Comparison of ENCODE assay signal across 8 cellular contexts in the genomic region with DNA sequence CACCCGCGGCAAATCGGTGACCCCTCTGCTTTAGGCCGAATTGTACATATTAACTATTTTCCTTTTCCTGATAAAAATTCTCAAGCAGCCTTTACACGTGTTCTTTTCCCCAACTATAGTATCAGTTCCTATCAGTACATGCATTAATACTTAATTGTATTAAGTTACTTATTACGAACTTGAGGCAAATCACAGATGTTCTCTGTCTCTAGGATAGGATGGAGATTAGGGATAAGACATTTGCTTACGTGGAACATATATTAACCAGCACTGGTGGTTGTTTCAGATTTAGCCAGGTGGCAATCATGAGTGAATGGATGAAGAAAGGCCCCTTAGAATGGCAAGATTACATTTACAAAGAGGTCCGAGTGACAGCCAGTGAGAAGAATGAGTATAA. TPM values are rescaled to one million over a fixed set of nuclear protein-coding genes. Genes with fewer than 3 reads are reported as not detected.
DNase-seq lines count a peak whose midpoint lies in the region; ATAC-seq and TF ChIP-seq lines count a peak whose summit lies in the region.

No MANE protein-coding gene starts in this region.

- H3K27me3 ChIP-seq in kidney epithelial cell (ENCODE audit: control insufficient read depth, insufficient read depth, low read length) (no peaks in the 10 kb centered on the region), thymus (ENCODE audit: control insufficient read depth, insufficient read depth) (peaks cover 4% of the 10 kb centered on the region)

- peak overlapping the region; percentile 93 for H3K27ac Mint-ChIP-seq in activated CD4-positive, alpha-beta T cell treated with anti-CD3 and anti-CD28 coated beads, Interleukin-2, amount 10 ng/mL, durations not matched to agents 7 days and 5 days
- H3K27ac Mint-ChIP-seq in activated T-helper 17 cell treated with anti-CD3 and anti-CD28 coated beads, Interleukin-2, amount 50 U/mL, for 72 hours, result peak overlapping the region; percentile 94

- no peak for ATAC-seq in activated T-helper 17 cell treated with anti-CD3 and anti-CD28 coated beads, Interleukin-2, amount 50 U/mL, for 72 hours (replicated peaks)
- ATAC-seq in GM18858 (IDR thresholded peaks at IDR 0.05; ENCODE audit: unreplicated experiment), result no peak

- H3K36me3 Mint-ChIP-seq in activated CD4-positive, alpha-beta T cell treated with anti-CD3 and anti-CD28 coated beads, Interleukin-2, amount 10 ng/mL, durations not matched to agents 7 days and 5 days (ENCODE audit: low read depth), result peaks cover 16% of the 10 kb centered on the region
- H3K36me3 Mint-ChIP-seq in activated T-helper 17 cell treated with anti-CD3 and anti-CD28 coated beads, Interleukin-2, amount 50 U/mL, for 72 hours (ENCODE audit: low read depth), result peaks cover 27% of the 10 kb centered on the region

- no peaks in the 10 kb centered on the region for H3K9me3 Mint-ChIP-seq in activated CD4-positive, alpha-beta T cell treated with anti-CD3 and anti-CD28 coated beads, Interleukin-2, amount 10 ng/mL, durations not matched to agents 7 days and 5 days
- no peaks in the 10 kb centered on the region for H3K9me3 Mint-ChIP-seq in activated T-helper 17 cell treated with anti-CD3 and anti-CD28 coated beads, Interleukin-2, amount 50 U/mL, for 72 hours

- no peak overlapping the region for H3K27ac ChIP-seq in thymus (ENCODE audit: low read depth)

- H3K27me3 Mint-ChIP-seq in activated CD4-positive, alpha-beta T cell treated with anti-CD3 and anti-CD28 coated beads, Interleukin-2, amount 10 ng/mL, durations not matched to agents 7 days and 5 days, result peaks cover 13% of the 10 kb centered on the region
- H3K27me3 Mint-ChIP-seq in activated T-helper 17 cell treated with anti-CD3 and anti-CD28 coated beads, Interleukin-2, amount 50 U/mL, for 72 hours, result peaks cover 7% of the 10 kb centered on the region

- no peak for DNase-seq in activated CD4-positive, alpha-beta T cell treated with anti-CD3 and anti-CD28 coated beads, Interleukin-2, amount 10 ng/mL, durations not matched to agents 7 days and 5 days
- DNase-seq in activated CD4-positive, alpha-beta T cell treated with anti-CD3 and anti-CD28 coated beads, Interleukin-2, amount 50 U/mL, for 48 hours, result no peak
- no peak for DNase-seq in kidney epithelial cell (ENCODE audit: low read depth)
- no peak for DNase-seq in T-helper 9 cell
- DNase-seq in CD1c-positive myeloid dendritic cell (ENCODE audit: extremely low spot score), result no peak

- peak overlapping the region; percentile 95 for H3K4me3 Mint-ChIP-seq in activated CD4-positive, alpha-beta T cell treated with anti-CD3 and anti-CD28 coated beads, Interleukin-2, amount 10 ng/mL, durations not matched to agents 7 days and 5 days
- peak overlapping the region; percentile 95 for H3K4me3 Mint-ChIP-seq in activated T-helper 17 cell treated with anti-CD3 and anti-CD28 coated beads, Interleukin-2, amount 50 U/mL, for 72 hours

- CTCF ChIA-PET in activated CD4-positive, alpha-beta T cell treated with anti-CD3 and anti-CD28 coated beads, Interleukin-2, amount 10 ng/mL, durations not matched to agents 7 days and 5 days (lab: Charles Lee), result interaction anchor here (0.5 kb wide), 1 partner anchor 39 kb away, joined by 3 read pairs; no protein-coding TSS in a partner anchor

- TF ChIP-seq CTCF in kidney epithelial cell (IDR thresholded peaks at IDR 0.05; ENCODE audit: insufficient read depth, low read length, poor library complexity, severe bottlenecking), result no peak

- H3K36me3 ChIP-seq in kidney epithelial cell (ENCODE audit: control insufficient read depth, insufficient read depth, low read length) (no peaks in the 10 kb centered on the region), thymus (ENCODE audit: control insufficient read depth, insufficient read depth) (peaks cover 3% of the 10 kb centered on the region)

- POLR2A ChIA-PET in activated CD4-positive, alpha-beta T cell treated with anti-CD3 and anti-CD28 coated beads, Interleukin-2, amount 10 ng/mL, durations not matched to agents 7 days and 5 days (lab: Charles Lee), result no interaction called here

- no peaks in the 10 kb centered on the region for H3K9me3 ChIP-seq in thymus (ENCODE audit: control insufficient read depth)

- H3K4me1 ChIP-seq in thymus (ENCODE audit: control insufficient read depth, insufficient read depth, low read length), result peaks cover 8% of the 10 kb centered on the region

- H3K4me3 ChIP-seq in kidney epithelial cell (ENCODE audit: low read depth, low read length), result peak overlapping the region; percentile 54
- peak overlapping the region; percentile 50 for H3K4me3 ChIP-seq in thymus (ENCODE audit: low read length)

- peaks cover 21% of the 10 kb centered on the region for H3K4me1 Mint-ChIP-seq in activated CD4-positive, alpha-beta T cell treated with anti-CD3 and anti-CD28 coated beads, Interleukin-2, amount 10 ng/mL, durations not matched to agents 7 days and 5 days
- H3K4me1 Mint-ChIP-seq in activated T-helper 17 cell treated with anti-CD3 and anti-CD28 coated beads, Interleukin-2, amount 50 U/mL, for 72 hours, result no peaks in the 10 kb centered on the region

- 29% methylated on average over 8 of the region's 8 CpGs for WGBS in thymus

RNA-seq across cellular contexts. Expression of gene GEMIN6, which starts 0.7 kb away (rescaled TPM):
- total RNA-seq in activated CD4-positive, alpha-beta T cell treated with anti-CD3 and anti-CD28 coated beads, Interleukin-2, amount 10 ng/mL, durations not matched to agents 7 days and 5 days, result 10 to 100 TPM; 17.5 to 18.6 TPM
- total RNA-seq in activated T-helper 17 cell treated with anti-CD3 and anti-CD28 coated beads, Interleukin-2, amount 50 U/mL, for 72 hours, result 10 to 100 TPM; 18.6 to 28.4 TPM
- total RNA-seq in kidney epithelial cell, result 3.7 and 7.1 TPM in 2 replicates
- polyA plus RNA-seq in thymus, result 13.0 TPM

RNA-seq across cellular contexts. Expression of gene SRSF7, which starts 27.5 kb away (rescaled TPM):
- 100 to 1,000 TPM; 225 to 272 TPM for total RNA-seq in activated CD4-positive, alpha-beta T cell treated with anti-CD3 and anti-CD28 coated beads, Interleukin-2, amount 10 ng/mL, durations not matched to agents 7 days and 5 days
- total RNA-seq in activated T-helper 17 cell treated with anti-CD3 and anti-CD28 coated beads, Interleukin-2, amount 50 U/mL, for 72 hours, result 100 to 1,000 TPM; 199 to 366 TPM
- total RNA-seq in kidney epithelial cell, result 67.6 and 73.8 TPM in 2 replicates
- 244 TPM for polyA plus RNA-seq in thymus
